ENCODE assay signal across 12 cellular contexts in genomic region chr2:75100011-75100680, GRCh38.
DNase-seq lines count a peak whose midpoint lies in the region; ATAC-seq, FAIRE-seq and TF ChIP-seq lines count a peak whose summit lies in the region.
"Had no signal": no experiment of that assay in that cellular context is flagged by ENCODE, and none has a peak within 500 bp of the region (broad histone marks: within the 10 kb centered on the region; RNA-seq: fewer than 3 reads in every experiment).

No MANE protein-coding gene starts in this region.

- H3K36me3 ChIP-seq in ACC112 (ENCODE audit: insufficient read depth, low read length) (peaks cover 3% of the 10 kb centered on the region; the same call in 1 of the 2 replicates), PC-9 (ENCODE audit: low read depth) (no peaks in the 10 kb centered on the region)

- CTCF ChIA-PET in PC-9 (lab: Charles Lee): no interaction called here
- CTCF ChIA-PET in T-cell (lab: Charles Lee): no interaction called here

- no peak for TF ChIP-seq POLR2A in H54 (IDR thresholded peaks at IDR 0.05; ENCODE audit: low read depth, low read length)

- POLR2A ChIA-PET in PC-9 (lab: Charles Lee; ENCODE audit: unreplicated experiment) (interaction anchor here (0.6 kb wide), 3 partner anchors 30 to 363 kb away, joined by 3 to 6 read pairs (median 3); no protein-coding TSS in a partner anchor), T-cell (lab: Charles Lee) (no interaction called here)

- H3K9me2 ChIP-seq in PC-9 (ENCODE audit: insufficient read depth): no peaks in the 10 kb centered on the region

- peaks cover 2 to 3% of the 10 kb centered on the region in 2 donors for H3K27me3 Mint-ChIP-seq in T-cell
- H3K27me3 Mint-ChIP-seq: stimulated activated naive CD8-positive, alpha-beta T cell treated with anti-CD3 and anti-CD28 coated beads, Interleukin-15, Interleukin-2, amounts not matched to agents 100 ng/mL and 50 ng/mL, for 24 hours had no signal

- no peak overlapping the region for H2AFZ ChIP-seq in ACC112 (ENCODE audit: low read length, unreplicated experiment)
- H2AFZ ChIP-seq in PC-9: no peak overlapping the region

- H3K4me2 ChIP-seq in PC-9: peak overlapping the region; percentile 44

- no peak overlapping the region for H3K4me3 ChIP-seq in ACC112 (ENCODE audit: low read depth, low read length)
- H3K4me3 ChIP-seq in PC-9: 0 out of 2 replicates have a peak overlapping the region, but pooled peaks have one; percentile 5
- H3K4me3 ChIP-seq: lung had no signal

- no peaks in the 10 kb centered on the region for H3K79me2 ChIP-seq in ACC112 (ENCODE audit: control insufficient read depth, insufficient read depth, low read length, unreplicated experiment)
- H3K79me2 ChIP-seq in PC-9 (ENCODE audit: low read depth): no peaks in the 10 kb centered on the region

- peak; percentile 28 for DNase-seq in H54 (ENCODE audit: insufficient read length, low spot score)
- DNase-seq in PC-9: peak; percentile 31 to 90
- peak; percentile 85 for DNase-seq in fibroblast of peridontal ligament (ENCODE audit: extremely low read depth)
- DNase-seq in T-cell: no peak
- DNase-seq in activated CD4-positive, CD25-positive, alpha-beta regulatory T cell (lab: John Stamatoyannopoulos, UW): no peak
- DNase-seq: endodermal cell had no signal

- intact Hi-C loops in PC-9 (cut with micrococcal nuclease; ENCODE audit: unreplicated experiment): no loop called here

- H3K27ac ChIP-seq in ACC112 (ENCODE audit: low read depth, low read length) (peak overlapping the region; percentile 35), PC-9 (peak overlapping the region; percentile 65)

- no peaks in the 10 kb centered on the region; the same call in 1 of the 2 replicates for H3K9me3 ChIP-seq in PC-9 (ENCODE audit: insufficient read depth, low read depth)

- H3K4me1 Mint-ChIP-seq in T-cell: no peaks in the 10 kb centered on the region
- H3K4me1 Mint-ChIP-seq: endodermal cell had no signal

- no peaks in the 10 kb centered on the region for H3K27me3 ChIP-seq in ACC112 (ENCODE audit: insufficient read depth, low read length)
- H3K27me3 ChIP-seq in PC-9 (ENCODE audit: insufficient read depth, low read depth): no peaks in the 10 kb centered on the region

- no peak overlapping the region for H3K27ac Mint-ChIP-seq in T-cell
- H3K27ac Mint-ChIP-seq: activated T-helper 2 cell treated with anti-CD3 and anti-CD28 coated beads, Interferon-gamma antibody, Interleukin-2, Interleukin-4, amounts not matched to agents 10 μg/mL and 5 μg/mL and 100 μg/mL, durations not matched to agents 14 hours and 24 hours and 36 hours; endodermal cell; stimulated activated naive CD8-positive, alpha-beta T cell treated with anti-CD3 and anti-CD28 coated beads, Interleukin-15, Interleukin-2, amounts not matched to agents 100 ng/mL and 50 ng/mL, for 24 hours had no signal

- peaks cover 4 to 5% (median 4%) of the 10 kb centered on the region in 3 donors for H3K9me3 Mint-ChIP-seq in T-cell
- H3K9me3 Mint-ChIP-seq: activated T-helper 2 cell treated with anti-CD3 and anti-CD28 coated beads, Interferon-gamma antibody, Interleukin-2, Interleukin-4, amounts not matched to agents 10 μg/mL and 5 μg/mL and 100 μg/mL, durations not matched to agents 14 hours and 24 hours and 36 hours had no signal

- H4K20me1 ChIP-seq in PC-9 (ENCODE audit: insufficient read depth): no peaks in the 10 kb centered on the region

- FAIRE-seq in H54 (lab: Jason Lieb, UNC): peak; percentile 96

- H3K4me3 Mint-ChIP-seq in T-cell: no peak overlapping the region
- H3K4me3 Mint-ChIP-seq: endodermal cell; stimulated activated naive CD8-positive, alpha-beta T cell treated with anti-CD3 and anti-CD28 coated beads, Interleukin-15, Interleukin-2, amounts not matched to agents 100 ng/mL and 50 ng/mL, for 24 hours had no signal

- ATAC-seq in GM18520 (IDR thresholded peaks at IDR 0.05; ENCODE audit: unreplicated experiment) (no peak), T-cell (replicated peaks in 1 of 4) (no peak), GM18517 (IDR thresholded peaks at IDR 0.05; ENCODE audit: unreplicated experiment) (no peak)

- H3F3A ChIP-seq in PC-9 (ENCODE audit: insufficient read depth, low read depth): peaks cover 25% of the 10 kb centered on the region

- BruUV-seq in PC-9 (replicated peaks; lab: Mats Ljungman, UMichigan): no TSS peak

- H3K4me1 ChIP-seq in ACC112 (ENCODE audit: control insufficient read depth, insufficient read depth, low read length, unreplicated experiment) (peaks cover 25% of the 10 kb centered on the region), PC-9 (replicated peaks; ENCODE audit: insufficient read depth) (peaks cover 30% of the 10 kb centered on the region)

- peaks cover 13% of the 10 kb centered on the region for H3K36me3 Mint-ChIP-seq in T-cell

- TF ChIP-seq CTCF in PC-9 (conservative IDR thresholded peaks at IDR 0.05): no peak

Comparison
In these comparisons a context has a peak if more than half of its experiments do, and no peak if none do; other contexts are left out.
1. DNase-seq: peak in H54 (single experiment), PC-9 (2 of 2) and fibroblast of peridontal ligament (single experiment); none in T-cell (0 of 34) and activated CD4-positive, CD25-positive, alpha-beta regulatory T cell (0 of 4).